In the genomic region with DNA sequence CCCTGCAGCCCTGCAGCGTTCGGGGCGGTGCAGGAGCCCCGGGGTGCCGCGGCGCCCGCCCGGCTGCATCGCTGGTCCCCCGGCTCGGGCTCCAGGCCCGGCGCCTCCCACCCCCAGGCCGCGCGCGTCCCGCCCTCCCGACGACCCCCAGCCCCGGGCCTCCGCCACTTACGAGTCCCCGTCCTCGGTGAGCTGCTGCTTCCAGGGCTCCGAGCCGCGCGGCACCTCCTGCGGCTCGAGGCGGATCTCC, we compare ENCODE assay signal across 8 cellular contexts. TPM values are rescaled to one million over a fixed set of nuclear protein-coding genes. Genes with fewer than 3 reads are reported as not detected.
A peak's percentile ranks its signal among the peaks of the same experiment; 100 is the strongest.
DNase-seq lines count a peak whose midpoint lies in the region; ATAC-seq and TF ChIP-seq lines count a peak whose summit lies in the region.

No MANE protein-coding gene starts in this region.

- TF ChIP-seq EP300 in Ishikawa (IDR thresholded peaks at IDR 0.05; ENCODE audit: borderline replicate concordance) (no peak), neural cell (conservative IDR thresholded peaks at IDR 0.05; ENCODE audit: poor library complexity, severe bottlenecking) (no peak)

- DNase-seq in CD8-positive, alpha-beta T cell = peak in 1 of 7 experiments; percentile 42
- DNase-seq in colonic mucosa = no peak
- DNase-seq in T1000 (lab: John Stamatoyannopoulos, UW) = no peak
- no peak for DNase-seq in activated CD8-positive, alpha-beta memory T cell treated with anti-CD3 and anti-CD28 coated beads for 24 hours
- DNase-seq in NCI-H1417 treated with DMSO at 0.1 percent for 48 hours (lab: John Stamatoyannopoulos, UW) = no peak
- no peak for DNase-seq in stimulated activated CD8-positive, alpha-beta memory T cell treated with anti-CD3 and anti-CD28 coated beads, Interleukin-4, amount 100 ng/mL, for 48 hours

- peak overlapping the region; percentile 92 for H3K4me3 Mint-ChIP-seq in CD8-positive, alpha-beta T cell

- H3K27me3 ChIP-seq in CD8-positive, alpha-beta T cell (ENCODE audit: insufficient read depth, low read length) = no peaks in the 10 kb centered on the region
- H3K27me3 ChIP-seq in colonic mucosa (no peaks in the 10 kb centered on the region), neural cell (ENCODE audit: insufficient read depth, low read depth, low read length) (no peaks in the 10 kb centered on the region)

- H3K4me3 ChIP-seq in CD8-positive, alpha-beta T cell (ENCODE audit: low read depth, low read length) = peak overlapping the region; percentile 86
- H3K4me3 ChIP-seq in colonic mucosa (peak overlapping the region; percentile 72), neural cell (ENCODE audit: low read length) (peak overlapping the region; percentile 86)

- peaks cover 53% of the 10 kb centered on the region for H3K4me1 ChIP-seq in CD8-positive, alpha-beta T cell (ENCODE audit: insufficient read depth, low read length)
- H3K4me1 ChIP-seq in colonic mucosa = peaks cover 11% of the 10 kb centered on the region

- TF ChIP-seq CTCF in CD8-positive, alpha-beta T cell (IDR thresholded peaks at IDR 0.05) = no peak
- no peak for TF ChIP-seq CTCF in colonic mucosa (IDR thresholded peaks at IDR 0.05)
- no peak for TF ChIP-seq CTCF in neural cell (IDR thresholded peaks at IDR 0.05; ENCODE audit: poor library complexity, severe bottlenecking)

- intact Hi-C loops in CD8-positive, alpha-beta T cell (cut with DNase I, micrococcal nuclease) = loop anchor here (1.0 to 10.0 kb wide), 9 partner anchors 13 to 869 kb away; partner anchors contain the start of genes FAM177A1 (in 2 of the 2), PRORP (in 2 of the 2), PSMA6 (in 2 of the 2) and SRP54 (in 2 of the 2)
- intact Hi-C loops in colonic mucosa (cut with DNase I) = loop anchor here (2.0 to 10.0 kb wide), 3 partner anchors 62 to 359 kb away; partner anchors contain the start of genes FAM177A1 and PSMA6

- POLR2A ChIA-PET in CD8-positive, alpha-beta T cell (lab: Charles Lee) = interaction anchor here (0.7 to 5.5 kb wide), 35 partner anchors 10 to 774 kb away, joined by 3 to 92 read pairs (median 7); partner anchors contain the start of genes FAM177A1, PPP2R3C, PRORP and PSMA6

- H3K27ac ChIP-seq in CD8-positive, alpha-beta T cell (ENCODE audit: low read depth, low read length) = peak overlapping the region; percentile 93
- H3K27ac ChIP-seq in colonic mucosa (peak overlapping the region; percentile 99), neural cell (ENCODE audit: low read length) (peak overlapping the region; percentile 89)

- H3K9me3 Mint-ChIP-seq in CD8-positive, alpha-beta T cell = no peaks in the 10 kb centered on the region

- TF ChIP-seq RAD21 in Ishikawa (IDR thresholded peaks at IDR 0.05; ENCODE audit: low read depth) = no peak
- TF ChIP-seq RAD21 in neural cell (conservative IDR thresholded peaks at IDR 0.05) = no peak

- H2AFZ ChIP-seq in neural cell (ENCODE audit: low read depth, low read length) = peak overlapping the region; percentile 91

- no peak for ATAC-seq in CD8-positive, alpha-beta T cell

- H3K36me3 ChIP-seq in CD8-positive, alpha-beta T cell (ENCODE audit: insufficient read depth, low read length) = peaks cover 37% of the 10 kb centered on the region
- H3K36me3 ChIP-seq in colonic mucosa (peaks cover 23% of the 10 kb centered on the region), neural cell (ENCODE audit: insufficient read depth, low read length) (no peaks in the 10 kb centered on the region)

- CTCF ChIA-PET in CD8-positive, alpha-beta T cell (lab: Charles Lee) = interaction anchor here (1.0 to 9.7 kb wide), 14 partner anchors 11 to 281 kb away, joined by 3 to 88 read pairs (median 10); partner anchors contain the start of genes PRORP and PSMA6

- H3K9me3 ChIP-seq in CD8-positive, alpha-beta T cell (ENCODE audit: low read length) = no peaks in the 10 kb centered on the region
- no peaks in the 10 kb centered on the region for H3K9me3 ChIP-seq in colonic mucosa
- no peaks in the 10 kb centered on the region for H3K9me3 ChIP-seq in neural cell (ENCODE audit: low read length)

- peak overlapping the region; percentile 98 for H3K9ac ChIP-seq in colonic mucosa (ENCODE audit: low read depth in 2 of 2, low read length in 2 of 2)
- peak overlapping the region; percentile 96 for H3K9ac ChIP-seq in neural cell (ENCODE audit: low read length)

- H3K27ac Mint-ChIP-seq in CD8-positive, alpha-beta T cell = peak overlapping the region; percentile 97

- no peaks in the 10 kb centered on the region for H3K27me3 Mint-ChIP-seq in CD8-positive, alpha-beta T cell (ENCODE audit: low read depth)

- H4K20me1 ChIP-seq in neural cell (ENCODE audit: insufficient read depth) = no peaks in the 10 kb centered on the region

- H3K4me2 ChIP-seq in neural cell (ENCODE audit: low read length) = no peak overlapping the region

- H3K4me1 Mint-ChIP-seq in CD8-positive, alpha-beta T cell (ENCODE audit: low read depth) = peaks cover 54% of the 10 kb centered on the region

- H3F3A ChIP-seq in neural cell (ENCODE audit: insufficient read depth, low read length, poor library complexity, severe bottlenecking) = no peaks in the 10 kb centered on the region

- no peaks in the 10 kb centered on the region for H3K9me2 ChIP-seq in neural cell (ENCODE audit: insufficient read depth, low read length)

- peaks cover 45% of the 10 kb centered on the region for H3K36me3 Mint-ChIP-seq in CD8-positive, alpha-beta T cell

- H3K79me2 ChIP-seq in neural cell (replicated peaks; ENCODE audit: insufficient read depth, low read length) = peaks cover 11% of the 10 kb centered on the region

TF ChIP-seq in Ishikawa, 13 proteins besides CTCF, POLR2A, EP300 and RAD21:
- no peak for TF ChIP-seq FOXM1 (IDR thresholded peaks at IDR 0.05; ENCODE audit: borderline replicate concordance, low read depth)
- no peak for TF ChIP-seq REST (IDR thresholded peaks at IDR 0.05; ENCODE audit: low read depth)
- TF ChIP-seq, protein P1, sequence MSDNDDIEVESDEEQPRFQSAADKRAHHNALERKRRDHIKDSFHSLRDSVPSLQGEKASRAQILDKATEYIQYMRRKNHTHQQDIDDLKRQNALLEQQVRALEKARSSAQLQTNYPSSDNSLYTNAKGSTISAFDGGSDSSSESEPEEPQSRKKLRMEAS (IDR thresholded peaks at IDR 0.05) = 0 out of 2 replicates have a peak, but pooled peaks have one; percentile 13

TF ChIP-seq in neural cell, 6 proteins besides CTCF, POLR2A, EP300 and RAD21:
- no peak for TF ChIP-seq EZH2 (IDR thresholded peaks at IDR 0.05; ENCODE audit: borderline replicate concordance, insufficient read depth, low read length, poor library complexity, severe bottlenecking)
- no peak for TF ChIP-seq REST (IDR thresholded peaks at IDR 0.05; ENCODE audit: borderline replicate concordance)
- no peak for TF ChIP-seq TAF1 (IDR thresholded peaks at IDR 0.05; ENCODE audit: low read depth)
- TF ChIP-seq POLR2AphosphoS5 (IDR thresholded peaks at IDR 0.05) = no peak
- TF ChIP-seq MXI1 (conservative IDR thresholded peaks at IDR 0.05; ENCODE audit: poor library complexity, severe bottlenecking) = no peak
- no peak for TF ChIP-seq SMC3 (conservative IDR thresholded peaks at IDR 0.05; ENCODE audit: poor library complexity)
TF ChIP-seq in neural cell: peak in this region for 0.

RNA-seq across cellular contexts. Expression of gene NFKBIA, which starts 0.4 kb away (rescaled TPM):
- total RNA-seq in CD8-positive, alpha-beta T cell = 1,000 to 10,000 TPM; 1,097 to 1,133 TPM
- total RNA-seq in colonic mucosa = 100 to 1,000 TPM in 1 of 2 donors, 10 to 100 TPM in 1; 78.2 to 125 TPM
- polyA plus RNA-seq in neural cell = 38.4 and 48.8 TPM in 2 replicates
- polyA minus RNA-seq in neural cell = 59.2 and 72.8 TPM in 2 replicates

Comparison
In these comparisons a context has a peak if more than half of its experiments do, and no peak if none do; other contexts are left out.
1. RNA of gene NFKBIA, which starts 0.4 kb away (total RNA-seq): 1,097 to 1,133 TPM in CD8-positive, alpha-beta T cell; 78.2 to 125 TPM in colonic mucosa; every median in the first group is over 4 times any median in the second.
2. Peak in every context shown above with its lines, with median percentiles within 50 percentile points of each other: H3K27ac ChIP-seq and H3K4me3 ChIP-seq.